In genomic region chr6:149962461-149963211, GRCh38 we compare ENCODE assay signal across 8 cellular contexts. TPM values are rescaled to one million over a fixed set of nuclear protein-coding genes. Genes with fewer than 3 reads are reported as not detected.
DNase-seq lines count a peak whose midpoint lies in the region; ATAC-seq and TF ChIP-seq lines count a peak whose summit lies in the region.

No MANE protein-coding gene starts in this region.

- POLR2A ChIA-PET in activated CD4-positive, alpha-beta memory T cell treated with anti-CD3 and anti-CD28 coated beads for 36 hours (lab: Charles Lee), result no interaction called here

- DNase-seq in activated naive CD4-positive, alpha-beta T cell (lab: John Stamatoyannopoulos, UW), result no peak
- DNase-seq in activated CD4-positive, alpha-beta memory T cell treated with anti-CD3 and anti-CD28 coated beads for 36 hours, result no peak
- DNase-seq in iris pigment epithelial cell (ENCODE audit: low read depth) (peak; percentile 45), type B pancreatic cell (ENCODE audit: extremely low spot score, unreplicated experiment) (peak; percentile 57), SIG-M5 (lab: John Stamatoyannopoulos, UW) (no peak), NCI-H146 treated with DMSO at 0.1 percent for 48 hours (lab: John Stamatoyannopoulos, UW; ENCODE audit: unreplicated experiment) (no peak)

- no peak for TF ChIP-seq CTCF in type B pancreatic cell (conservative IDR thresholded peaks at IDR 0.05)

- peak overlapping the region; percentile 94 for H3K27ac Mint-ChIP-seq in activated naive CD4-positive, alpha-beta T cell treated with anti-CD3 and anti-CD28 coated beads, Interleukin-2, amount 50 U/mL, for 24 hours
- no peak overlapping the region for H3K27ac Mint-ChIP-seq in activated CD4-positive, alpha-beta memory T cell treated with anti-CD3 and anti-CD28 coated beads for 36 hours
- peak overlapping the region; percentile 98 for H3K27ac Mint-ChIP-seq in type B pancreatic cell

- no peak for ATAC-seq in GM18498 (IDR thresholded peaks at IDR 0.05; ENCODE audit: unreplicated experiment)

- H3K4me3 Mint-ChIP-seq in activated naive CD4-positive, alpha-beta T cell treated with anti-CD3 and anti-CD28 coated beads, Interleukin-2, amount 50 U/mL, for 24 hours, result peak overlapping the region; percentile 96
- H3K4me3 Mint-ChIP-seq in activated CD4-positive, alpha-beta memory T cell treated with anti-CD3 and anti-CD28 coated beads for 36 hours, result peak overlapping the region; percentile 86
- H3K4me3 Mint-ChIP-seq in type B pancreatic cell, result peak overlapping the region; percentile 95

- peaks cover 52% of the 10 kb centered on the region for H3K27me3 Mint-ChIP-seq in activated naive CD4-positive, alpha-beta T cell treated with anti-CD3 and anti-CD28 coated beads, Interleukin-2, amount 50 U/mL, for 24 hours
- peaks cover 75% of the 10 kb centered on the region for H3K27me3 Mint-ChIP-seq in activated CD4-positive, alpha-beta memory T cell treated with anti-CD3 and anti-CD28 coated beads for 36 hours
- H3K27me3 Mint-ChIP-seq in type B pancreatic cell, result peaks cover 97% of the 10 kb centered on the region

- no peaks in the 10 kb centered on the region for H3K36me3 Mint-ChIP-seq in activated naive CD4-positive, alpha-beta T cell treated with anti-CD3 and anti-CD28 coated beads, Interleukin-2, amount 50 U/mL, for 24 hours
- peaks cover 2% of the 10 kb centered on the region for H3K36me3 Mint-ChIP-seq in activated CD4-positive, alpha-beta memory T cell treated with anti-CD3 and anti-CD28 coated beads for 36 hours
- H3K36me3 Mint-ChIP-seq in type B pancreatic cell, result no peaks in the 10 kb centered on the region

- CTCF ChIA-PET in activated CD4-positive, alpha-beta memory T cell treated with anti-CD3 and anti-CD28 coated beads for 36 hours (lab: Charles Lee), result interaction anchor here (0.8 to 2.2 kb wide), 3 partner anchors 45 to 108 kb away, joined by 3 to 7 read pairs (median 3); no protein-coding TSS in a partner anchor

- no peaks in the 10 kb centered on the region for H3K9me3 Mint-ChIP-seq in activated naive CD4-positive, alpha-beta T cell treated with anti-CD3 and anti-CD28 coated beads, Interleukin-2, amount 50 U/mL, for 24 hours
- H3K9me3 Mint-ChIP-seq in activated CD4-positive, alpha-beta memory T cell treated with anti-CD3 and anti-CD28 coated beads for 36 hours, result no peaks in the 10 kb centered on the region
- no peaks in the 10 kb centered on the region for H3K9me3 Mint-ChIP-seq in type B pancreatic cell

- intact Hi-C loops in activated CD4-positive, alpha-beta memory T cell treated with anti-CD3 and anti-CD28 coated beads for 36 hours (cut with micrococcal nuclease), result loop anchor here (1.0 to 2.0 kb wide), 5 partner anchors 21 to 54 kb away; no protein-coding TSS in a partner anchor

- peaks cover 30% of the 10 kb centered on the region for H3K4me1 Mint-ChIP-seq in activated naive CD4-positive, alpha-beta T cell treated with anti-CD3 and anti-CD28 coated beads, Interleukin-2, amount 50 U/mL, for 24 hours
- peaks cover 29% of the 10 kb centered on the region for H3K4me1 Mint-ChIP-seq in activated CD4-positive, alpha-beta memory T cell treated with anti-CD3 and anti-CD28 coated beads for 36 hours (ENCODE audit: low read depth)
- peaks cover 16% of the 10 kb centered on the region for H3K4me1 Mint-ChIP-seq in type B pancreatic cell (ENCODE audit: unreplicated experiment)

RNA-seq across cellular contexts. Expression of gene ULBP1, which starts 1.1 kb away (rescaled TPM):
- total RNA-seq in activated CD4-positive, alpha-beta memory T cell treated with anti-CD3 and anti-CD28 coated beads for 36 hours, result 1 to 10 TPM; 1.8 to 2.2 TPM
- total RNA-seq in type B pancreatic cell (ENCODE audit: low replicate concordance), result 0.48 and 8.2 TPM in 2 replicates

RNA-seq across cellular contexts. Expression of gene ULBP2, which starts 20.8 kb away (rescaled TPM):
- total RNA-seq in activated CD4-positive, alpha-beta memory T cell treated with anti-CD3 and anti-CD28 coated beads for 36 hours, result 1 to 10 TPM in 1 of 2 experiments, under 1 TPM in 1; 0.90 to 1.2 TPM
- total RNA-seq in type B pancreatic cell (ENCODE audit: low replicate concordance), result 1.4 TPM in 1 of 2 replicates, not detected in the other

RNA-seq across cellular contexts. Expression of gene RAET1G, which starts 39.7 kb away (rescaled TPM):
- not detected for total RNA-seq in activated CD4-positive, alpha-beta memory T cell treated with anti-CD3 and anti-CD28 coated beads for 36 hours
- 0.53 and 2.1 TPM in 2 replicates for total RNA-seq in type B pancreatic cell (ENCODE audit: low replicate concordance)

Comparison
In these comparisons a context has a peak if more than half of its experiments do, and no peak if none do; other contexts are left out.
1. DNase-seq: peak in iris pigment epithelial cell (single experiment) and type B pancreatic cell (single experiment); none in activated naive CD4-positive, alpha-beta T cell (0 of 4), activated CD4-positive, alpha-beta memory T cell treated with anti-CD3 and anti-CD28 coated beads for 36 hours (single experiment), SIG-M5 (single experiment) and NCI-H146 treated with DMSO at 0.1 percent for 48 hours (single experiment).
2. Peak in every context shown above with its lines, with median percentiles within 50 percentile points of each other: H3K4me3 Mint-ChIP-seq.